In genomic region chr3:140290105-140290504, GRCh38 we compare ENCODE assay signal across 38 cellular contexts.
DNase-seq lines count a peak whose midpoint lies in the region; ATAC-seq, FAIRE-seq and TF ChIP-seq lines count a peak whose summit lies in the region.
"Had no signal": no experiment of that assay in that cellular context is flagged by ENCODE, and none has a peak within 500 bp of the region (broad histone marks: within the 10 kb centered on the region; RNA-seq: fewer than 3 reads in every experiment).

No MANE protein-coding gene starts in this region.

- ATAC-seq in stimulated activated naive B cell treated with anti-CD40 and anti-IgM and Interleukin-4, amounts not matched to agents 10 μg/mL and 1 μg/mL and 100 μg/mL, for 72 hours (replicated peaks), result no peak
- no peak for ATAC-seq in HG02970 (IDR thresholded peaks at IDR 0.05; ENCODE audit: low FRiP score, unreplicated experiment)
- ATAC-seq: activated CD8-positive, alpha-beta memory T cell treated with anti-CD3 and anti-CD28 coated beads, Interleukin-2, amount 10 ng/mL, durations not matched to agents 7 days and 5 days; activated T-cell treated with anti-CD3 and anti-CD28 coated beads, Interleukin-2, amount 50 U/mL, for 4 hours; GM12878; left lobe of liver; Panc1 had no signal

- H3K27me3 ChIP-seq in ACC112 (ENCODE audit: insufficient read depth, low read length) (no peaks in the 10 kb centered on the region), MG63 (no peaks in the 10 kb centered on the region), bronchial epithelial cell (ENCODE audit: control insufficient read depth, insufficient read depth, low read length) (no peaks in the 10 kb centered on the region), keratinocyte (ENCODE audit: control insufficient read depth, extremely low read depth, insufficient read depth, low read length) (no peaks in the 10 kb centered on the region)
- H3K27me3 ChIP-seq: ovary, SJCRH30, suprapubic skin had no signal

- H2AFZ ChIP-seq in ACC112 (ENCODE audit: low read length, unreplicated experiment) (no peak overlapping the region), keratinocyte (ENCODE audit: control insufficient read depth, low read length) (no peak overlapping the region)

- no peaks in the 10 kb centered on the region for H3K79me2 ChIP-seq in ACC112 (ENCODE audit: control insufficient read depth, insufficient read depth, low read length, unreplicated experiment)
- H3K79me2 ChIP-seq in keratinocyte (ENCODE audit: control insufficient read depth, insufficient read depth, low read length), result no peaks in the 10 kb centered on the region

- H3K36me3 Mint-ChIP-seq in stimulated activated naive B cell treated with anti-CD40 and anti-IgM and Interleukin-4, amounts not matched to agents 10 μg/mL and 1 μg/mL and 100 μg/mL, for 72 hours, result no peaks in the 10 kb centered on the region
- H3K36me3 Mint-ChIP-seq: activated CD8-positive, alpha-beta memory T cell treated with anti-CD3 and anti-CD28 coated beads, Interleukin-2, amount 10 ng/mL, durations not matched to agents 7 days and 5 days; activated naive CD8-positive, alpha-beta T cell treated with anti-CD3 and anti-CD28 coated beads for 36 hours; CD4-positive, CD25-positive, alpha-beta regulatory T cell; memory B cell had no signal

- no peaks in the 10 kb centered on the region for H3K4me1 Mint-ChIP-seq in stimulated activated naive B cell treated with anti-CD40 and anti-IgM and Interleukin-4, amounts not matched to agents 10 μg/mL and 1 μg/mL and 100 μg/mL, for 72 hours
- H3K4me1 Mint-ChIP-seq: activated CD8-positive, alpha-beta memory T cell treated with anti-CD3 and anti-CD28 coated beads, Interleukin-2, amount 10 ng/mL, durations not matched to agents 7 days and 5 days; activated naive CD8-positive, alpha-beta T cell treated with anti-CD3 and anti-CD28 coated beads for 36 hours; CD4-positive, CD25-positive, alpha-beta regulatory T cell; memory B cell had no signal

- H3K4me2 ChIP-seq in keratinocyte (ENCODE audit: control insufficient read depth, extremely low read depth, insufficient read depth, low read depth, low read length), result peak overlapping the region; percentile 54

- H3K27me3 Mint-ChIP-seq in stimulated activated naive B cell treated with anti-CD40 and anti-IgM and Interleukin-4, amounts not matched to agents 10 μg/mL and 1 μg/mL and 100 μg/mL, for 72 hours, result peaks cover 6 to 14% of the 10 kb centered on the region in 2 donors
- H3K27me3 Mint-ChIP-seq: activated CD8-positive, alpha-beta memory T cell treated with anti-CD3 and anti-CD28 coated beads, Interleukin-2, amount 10 ng/mL, durations not matched to agents 7 days and 5 days; CD4-positive, CD25-positive, alpha-beta regulatory T cell had no signal

- H3K36me3 ChIP-seq in ACC112 (ENCODE audit: insufficient read depth, low read length) (no peaks in the 10 kb centered on the region), MG63 (no peaks in the 10 kb centered on the region), bronchial epithelial cell (ENCODE audit: control insufficient read depth, insufficient read depth, low read length) (no peaks in the 10 kb centered on the region), keratinocyte (ENCODE audit: control insufficient read depth in 2 of 2, extremely low read depth in 1 of 2, insufficient read depth in 2 of 2, low read length in 2 of 2) (no peaks in the 10 kb centered on the region)
- H3K36me3 ChIP-seq: esophagus muscularis mucosa, ovary, SJCRH30, suprapubic skin had no signal

- DNase-seq in MG63 (peak; percentile 53), bronchial epithelial cell (ENCODE audit: low read depth) (peak; percentile 77), keratinocyte (ENCODE audit: low read depth, low spot score) (no peak), RCC 7860 (ENCODE audit: low spot score) (no peak), GM20000 (ENCODE audit: low spot score) (no peak)
- DNase-seq in stimulated activated naive B cell treated with anti-CD40 and anti-IgM and Interleukin-4, amounts not matched to agents 10 μg/mL and 1 μg/mL and 100 μg/mL, for 72 hours, result no peak
- DNase-seq: activated CD4-positive, CD25-positive, alpha-beta regulatory T cell; activated CD8-positive, alpha-beta memory T cell treated with anti-CD3 and anti-CD28 coated beads, Interleukin-2, amount 10 ng/mL, durations not matched to agents 7 days and 5 days; activated gamma-delta T cell; activated naive CD8-positive, alpha-beta T cell treated with anti-CD3 and anti-CD28 coated beads for 36 hours; activated T-cell treated with anti-CD3 and anti-CD28 coated beads, Interleukin-2, amount 50 U/mL, for 4 hours; AML-193; aorta; caudate nucleus; CD4-positive, CD25-positive, alpha-beta regulatory T cell; EL; H9; NCI-H2107; NCI-H345; nephron progenitor cell; ovary; SJCRH30; stimulated activated naive CD4-positive, alpha-beta T cell; SW 1271; T1000 had no signal

- H3K9me3 ChIP-seq in MG63 (no peaks in the 10 kb centered on the region), keratinocyte (ENCODE audit: control insufficient read depth, low read depth, low read length) (no peaks in the 10 kb centered on the region)
- H3K9me3 ChIP-seq: esophagus muscularis mucosa, ovary, SJCRH30, suprapubic skin had no signal

- peaks cover 52% of the 10 kb centered on the region for H3K4me1 ChIP-seq in ACC112 (ENCODE audit: control insufficient read depth, insufficient read depth, low read length, unreplicated experiment)
- H3K4me1 ChIP-seq in keratinocyte (ENCODE audit: control insufficient read depth, extremely low read depth, insufficient read depth, low read length), result peaks cover 64% of the 10 kb centered on the region
- H3K4me1 ChIP-seq: esophagus muscularis mucosa had no signal

- no peak overlapping the region for H3K4me3 Mint-ChIP-seq in stimulated activated naive B cell treated with anti-CD40 and anti-IgM and Interleukin-4, amounts not matched to agents 10 μg/mL and 1 μg/mL and 100 μg/mL, for 72 hours
- H3K4me3 Mint-ChIP-seq: activated CD8-positive, alpha-beta memory T cell treated with anti-CD3 and anti-CD28 coated beads, Interleukin-2, amount 10 ng/mL, durations not matched to agents 7 days and 5 days; activated naive CD8-positive, alpha-beta T cell treated with anti-CD3 and anti-CD28 coated beads for 36 hours; activated T-cell treated with anti-CD3 and anti-CD28 coated beads, Interleukin-2, amount 50 U/mL, for 4 hours; CD4-positive, CD25-positive, alpha-beta regulatory T cell; H9; memory B cell; nephron progenitor cell had no signal

- no peak overlapping the region for H3K27ac Mint-ChIP-seq in stimulated activated naive B cell treated with anti-CD40 and anti-IgM and Interleukin-4, amounts not matched to agents 10 μg/mL and 1 μg/mL and 100 μg/mL, for 72 hours
- H3K27ac Mint-ChIP-seq: activated CD8-positive, alpha-beta memory T cell treated with anti-CD3 and anti-CD28 coated beads, Interleukin-2, amount 10 ng/mL, durations not matched to agents 7 days and 5 days; activated naive CD8-positive, alpha-beta T cell treated with anti-CD3 and anti-CD28 coated beads for 36 hours; CD4-positive, CD25-positive, alpha-beta regulatory T cell; H9; memory B cell; nephron progenitor cell had no signal

- dilution Hi-C loops in keratinocyte (cut with MboI; ENCODE audit: extremely low pct_ligation_motif_present, low sequenced_read_pairs), result no loop called here

- no peaks in the 10 kb centered on the region for H4K20me1 ChIP-seq in keratinocyte (ENCODE audit: control insufficient read depth, extremely low read depth, insufficient read depth, low read length)

- peaks cover 4 to 16% of the 10 kb centered on the region in 2 donors for H3K9me3 Mint-ChIP-seq in stimulated activated naive B cell treated with anti-CD40 and anti-IgM and Interleukin-4, amounts not matched to agents 10 μg/mL and 1 μg/mL and 100 μg/mL, for 72 hours
- H3K9me3 Mint-ChIP-seq: activated naive CD8-positive, alpha-beta T cell treated with anti-CD3 and anti-CD28 coated beads for 36 hours; activated T-cell treated with anti-CD3 and anti-CD28 coated beads, Interleukin-2, amount 50 U/mL, for 4 hours; nephron progenitor cell had no signal

- H3K27ac ChIP-seq in ACC112 (ENCODE audit: low read depth, low read length), result peak overlapping the region; percentile 15; the same call in 1 of the 2 replicates
- peak overlapping the region; percentile 48 for H3K27ac ChIP-seq in keratinocyte (ENCODE audit: control insufficient read depth, insufficient read depth, low read length)
- H3K27ac ChIP-seq: coronary artery, esophagus muscularis mucosa, ovary, SJCRH30, suprapubic skin had no signal

- no peak overlapping the region for H3K9ac ChIP-seq in keratinocyte (ENCODE audit: control insufficient read depth, extremely low read depth, insufficient read depth, low read length)

- H3K9me1 ChIP-seq in keratinocyte (ENCODE audit: control insufficient read depth, extremely low read depth, insufficient read depth, low read length), result no peaks in the 10 kb centered on the region

- FAIRE-seq in bronchial epithelial cell (lab: Jason Lieb, UNC), result peak; percentile 76
- FAIRE-seq in keratinocyte (lab: Jason Lieb, UNC), result peak; percentile 93
- FAIRE-seq in RCC 7860 (lab: Jason Lieb, UNC), result no peak
- FAIRE-seq: A204.1, D721Med, frontal cortex, GM12878, urothelium cell line had no signal

- no peak for TF ChIP-seq CTCF in bronchial epithelial cell (IDR thresholded peaks at IDR 0.05; ENCODE audit: insufficient read depth, low read length, severe bottlenecking)
- TF ChIP-seq CTCF in keratinocyte (optimal IDR thresholded peaks at IDR 0.05 in 1 of 3, IDR thresholded peaks at IDR 0.05 in 1 of 3, conservative IDR thresholded peaks at IDR 0.05 in 1 of 3; ENCODE audit: extremely low read depth in 1 of 3, insufficient read depth in 2 of 3, low read length in 3 of 3), result no peak
- no peak for TF ChIP-seq CTCF in GM20000 (IDR thresholded peaks at IDR 0.05; ENCODE audit: extremely low read depth, missing control alignments)

- H3K4me3 ChIP-seq in ACC112 (ENCODE audit: low read depth, low read length) (no peak overlapping the region), MG63 (no peak overlapping the region), bronchial epithelial cell (ENCODE audit: low read depth, low read length) (no peak overlapping the region), keratinocyte (ENCODE audit: control insufficient read depth in 2 of 3, extremely low read depth in 1 of 3, insufficient read depth in 2 of 3, low read depth in 1 of 3, low read length in 3 of 3) (peak overlapping the region in 1 of 3 experiments; percentile 13)
- H3K4me3 ChIP-seq: coronary artery, esophagus muscularis mucosa, GM12878, ovary, SJCRH30, suprapubic skin had no signal

Comparison
In these comparisons a context has a peak if more than half of its experiments do, and no peak if none do; other contexts are left out.
1. DNase-seq: peak in MG63 (single experiment) and bronchial epithelial cell (single experiment); none in keratinocyte (single experiment), stimulated activated naive B cell treated with anti-CD40 and anti-IgM and Interleukin-4, amounts not matched to agents 10 μg/mL and 1 μg/mL and 100 μg/mL, for 72 hours (single experiment), RCC 7860 (single experiment) and GM20000 (single experiment).